Comparison of ENCODE assay signal across 10 cellular contexts in genomic region chr3:14405886-14406238, GRCh38. TPM values are rescaled to one million over a fixed set of nuclear protein-coding genes. Genes with fewer than 3 reads are reported as not detected.
DNase-seq lines count a peak whose midpoint lies in the region; ATAC-seq, FAIRE-seq and TF ChIP-seq lines count a peak whose summit lies in the region.
"Had no signal": no experiment of that assay in that cellular context is flagged by ENCODE, and none has a peak within 500 bp of the region (broad histone marks: within the 10 kb centered on the region; RNA-seq: fewer than 3 reads in every experiment).

No MANE protein-coding gene starts in this region.

- no peak for FAIRE-seq in H54 (lab: Jason Lieb, UNC)

- intact Hi-C loops in activated naive CD4-positive, alpha-beta T cell treated with anti-CD3 and anti-CD28 coated beads for 36 hours (cut with micrococcal nuclease), result no loop called here

- H3K4me1 ChIP-seq in thoracic aorta (ENCODE audit: control insufficient read depth in 1 of 2, low read depth in 2 of 2), result peaks cover 34 to 57% of the 10 kb centered on the region in 2 donors

- peaks cover 65% of the 10 kb centered on the region for H3K4me1 Mint-ChIP-seq in activated naive CD4-positive, alpha-beta T cell treated with anti-CD3 and anti-CD28 coated beads, Interleukin-2, amount 10 ng/mL, durations not matched to agents 7 days and 5 days
- peaks cover 49% of the 10 kb centered on the region for H3K4me1 Mint-ChIP-seq in activated naive CD4-positive, alpha-beta T cell treated with anti-CD3 and anti-CD28 coated beads for 36 hours (ENCODE audit: low read depth)

- H3K4me2 ChIP-seq in SU-DHL-6 (ENCODE audit: low read depth, low read length, poor library complexity, severe bottlenecking), result peak overlapping the region; percentile 87

- peaks cover 17% of the 10 kb centered on the region for H3K27me3 Mint-ChIP-seq in activated naive CD4-positive, alpha-beta T cell treated with anti-CD3 and anti-CD28 coated beads, Interleukin-2, amount 10 ng/mL, durations not matched to agents 7 days and 5 days
- H3K27me3 Mint-ChIP-seq in activated naive CD4-positive, alpha-beta T cell treated with anti-CD3 and anti-CD28 coated beads for 36 hours (ENCODE audit: low read depth), result no peaks in the 10 kb centered on the region

- no peak for TF ChIP-seq CTCF in SU-DHL-6 (IDR thresholded peaks at IDR 0.05; ENCODE audit: insufficient read depth, low read length, poor library complexity, severe bottlenecking)
- no peak for TF ChIP-seq CTCF in thoracic aorta (IDR thresholded peaks at IDR 0.05)

- CTCF ChIA-PET in activated naive CD4-positive, alpha-beta T cell treated with anti-CD3 and anti-CD28 coated beads, Interleukin-2, amount 10 ng/mL, durations not matched to agents 7 days and 5 days (lab: Charles Lee), result interaction anchor here (1.2 to 1.5 kb wide), 2 partner anchors 20 to 55 kb away, joined by 4 to 6 read pairs; no protein-coding TSS in a partner anchor
- CTCF ChIA-PET in activated naive CD4-positive, alpha-beta T cell treated with anti-CD3 and anti-CD28 coated beads for 36 hours (lab: Charles Lee), result interaction anchor here (1.1 to 1.3 kb wide), 2 partner anchors 21 to 61 kb away, joined by 3 to 4 read pairs; no protein-coding TSS in a partner anchor

- H3K9me2 ChIP-seq in SU-DHL-6 (replicated peaks; ENCODE audit: insufficient read depth, low read length), result no peaks in the 10 kb centered on the region

- H3F3A ChIP-seq in SU-DHL-6 (ENCODE audit: insufficient read depth), result peaks cover 29% of the 10 kb centered on the region

- H3K27ac Mint-ChIP-seq in activated naive CD4-positive, alpha-beta T cell treated with anti-CD3 and anti-CD28 coated beads, Interleukin-2, amount 10 ng/mL, durations not matched to agents 7 days and 5 days, result no peak overlapping the region
- H3K27ac Mint-ChIP-seq in activated naive CD4-positive, alpha-beta T cell treated with anti-CD3 and anti-CD28 coated beads for 36 hours, result no peak overlapping the region

- peak overlapping the region; percentile 80 for H3K9ac ChIP-seq in SU-DHL-6 (ENCODE audit: low read length)

- no peaks in the 10 kb centered on the region for H3K36me3 ChIP-seq in SU-DHL-6 (ENCODE audit: low read length)
- no peaks in the 10 kb centered on the region for H3K36me3 ChIP-seq in thoracic aorta
- H3K36me3 ChIP-seq: tibial nerve had no signal

- no peak overlapping the region for H2AFZ ChIP-seq in SU-DHL-6 (ENCODE audit: low read depth, low read length, severe bottlenecking)

- H3K36me3 Mint-ChIP-seq in activated naive CD4-positive, alpha-beta T cell treated with anti-CD3 and anti-CD28 coated beads, Interleukin-2, amount 10 ng/mL, durations not matched to agents 7 days and 5 days, result peaks cover 22% of the 10 kb centered on the region
- peaks cover 13% of the 10 kb centered on the region for H3K36me3 Mint-ChIP-seq in activated naive CD4-positive, alpha-beta T cell treated with anti-CD3 and anti-CD28 coated beads for 36 hours (ENCODE audit: low read depth)

- H3K79me2 ChIP-seq in SU-DHL-6 (ENCODE audit: insufficient read depth, low read length), result peaks cover 81% of the 10 kb centered on the region

- H3K27ac ChIP-seq in SU-DHL-6 (ENCODE audit: low read depth, low read length) (peak overlapping the region; percentile 88), thoracic aorta (peak overlapping the region in 1 of 2 donors; percentile 19)
- H3K27ac ChIP-seq: C4-2B, tibial nerve had no signal

- no peak for TF ChIP-seq POLR2A in H54 (IDR thresholded peaks at IDR 0.05; ENCODE audit: low read depth, low read length)

- no peaks in the 10 kb centered on the region for H3K9me3 ChIP-seq in SU-DHL-6 (ENCODE audit: insufficient read depth, low read length)
- H3K9me3 ChIP-seq in thoracic aorta, result no peaks in the 10 kb centered on the region
- H3K9me3 ChIP-seq: tibial nerve had no signal

- no peak for DNase-seq in activated naive CD4-positive, alpha-beta T cell treated with anti-CD3 and anti-CD28 coated beads, Interleukin-2, amount 10 ng/mL, durations not matched to agents 7 days and 5 days
- DNase-seq in activated naive CD4-positive, alpha-beta T cell treated with anti-CD3 and anti-CD28 coated beads for 36 hours, result no peak
- DNase-seq in kidney tubule cell (ENCODE audit: low spot score), result peak; percentile 62
- no peak for DNase-seq in thoracic aorta (ENCODE audit: low spot score)
- DNase-seq in H54 (ENCODE audit: insufficient read length, low spot score), result no peak

- no peaks in the 10 kb centered on the region for H3K9me3 Mint-ChIP-seq in activated naive CD4-positive, alpha-beta T cell treated with anti-CD3 and anti-CD28 coated beads, Interleukin-2, amount 10 ng/mL, durations not matched to agents 7 days and 5 days
- no peaks in the 10 kb centered on the region for H3K9me3 Mint-ChIP-seq in activated naive CD4-positive, alpha-beta T cell treated with anti-CD3 and anti-CD28 coated beads for 36 hours

- H3K4me3 ChIP-seq in SU-DHL-6 (ENCODE audit: insufficient read depth, low read length, poor library complexity, severe bottlenecking) (peak overlapping the region; percentile 74), thoracic aorta (peak overlapping the region; percentile 89)
- H3K4me3 ChIP-seq: tibial nerve had no signal

- no peaks in the 10 kb centered on the region for H4K20me1 ChIP-seq in SU-DHL-6 (ENCODE audit: low read depth, low read length)

- H3K4me3 Mint-ChIP-seq in activated naive CD4-positive, alpha-beta T cell treated with anti-CD3 and anti-CD28 coated beads, Interleukin-2, amount 10 ng/mL, durations not matched to agents 7 days and 5 days, result peak overlapping the region; percentile 15
- H3K4me3 Mint-ChIP-seq in activated naive CD4-positive, alpha-beta T cell treated with anti-CD3 and anti-CD28 coated beads for 36 hours, result no peak overlapping the region

- H3K27me3 ChIP-seq in SU-DHL-6 (ENCODE audit: low read length) (no peaks in the 10 kb centered on the region), thoracic aorta (replicated peaks; ENCODE audit: insufficient read depth) (no peaks in the 10 kb centered on the region)
- H3K27me3 ChIP-seq: tibial nerve had no signal

- ATAC-seq in thoracic aorta (ENCODE audit: insufficient number of reproducible peaks, low FRiP score, low read depth) (no peak), GM19328 (IDR thresholded peaks at IDR 0.05; ENCODE audit: unreplicated experiment) (no peak), HG03460 (IDR thresholded peaks at IDR 0.05; ENCODE audit: unreplicated experiment) (no peak)

RNA-seq across cellular contexts. Expression of gene SLC6A6, which starts 3.5 kb away (rescaled TPM):
- 10 to 100 TPM; 32.2 to 36.9 TPM for total RNA-seq in activated naive CD4-positive, alpha-beta T cell treated with anti-CD3 and anti-CD28 coated beads for 36 hours
- 10 to 100 TPM; 33.5 to 45.5 TPM for total RNA-seq in thoracic aorta
